ENCODE assay signal across 15 cellular contexts in genomic region chr16:69100046-69100765, GRCh38. TPM values are rescaled to one million over a fixed set of nuclear protein-coding genes. Genes with fewer than 3 reads are reported as not detected.
DNase-seq lines count a peak whose midpoint lies in the region; ATAC-seq lines count a peak whose summit lies in the region.
"Had no signal": no experiment of that assay in that cellular context is flagged by ENCODE, and none has a peak within 500 bp of the region (broad histone marks: within the 10 kb centered on the region; RNA-seq: fewer than 3 reads in every experiment).

No MANE protein-coding gene starts in this region.

- no peaks in the 10 kb centered on the region for H3K27me3 ChIP-seq in endocrine pancreas (ENCODE audit: control insufficient read depth, insufficient read depth, low read length)
- H3K27me3 ChIP-seq: esophagus muscularis mucosa, SJSA1, vagina had no signal

- H3K4me1 Mint-ChIP-seq in immature natural killer cell, result peaks cover under 1 to 3% of the 10 kb centered on the region in 2 donors

- H3K36me3 Mint-ChIP-seq in immature natural killer cell, result peaks cover 0 to 3% (median under 1%) of the 10 kb centered on the region in 3 donors
- H3K36me3 Mint-ChIP-seq: activated naive CD8-positive, alpha-beta T cell had no signal

- H3K9me3 Mint-ChIP-seq in immature natural killer cell, result peaks cover 0 to 3% (median 0%) of the 10 kb centered on the region in 6 donors

- no peak overlapping the region for H3K4me3 Mint-ChIP-seq in immature natural killer cell
- H3K4me3 Mint-ChIP-seq: activated naive CD8-positive, alpha-beta T cell had no signal

- H3K4me3 ChIP-seq in endocrine pancreas (ENCODE audit: control insufficient read depth, insufficient read depth, low read length), result peak overlapping the region; percentile 55
- H3K4me3 ChIP-seq: esophagus muscularis mucosa, SJSA1, vagina had no signal

- H3K36me3 ChIP-seq in endocrine pancreas (ENCODE audit: control insufficient read depth, insufficient read depth, low read length), result no peaks in the 10 kb centered on the region
- H3K36me3 ChIP-seq: esophagus muscularis mucosa, SJSA1, vagina had no signal

- H3K9me3 ChIP-seq in endocrine pancreas (ENCODE audit: control insufficient read depth, low read length), result no peaks in the 10 kb centered on the region
- H3K9me3 ChIP-seq: esophagus muscularis mucosa, SJSA1, vagina had no signal

- peak; percentile 69 for DNase-seq in NCI-H2107 treated with DMSO at 0.1 percent for 48 hours (lab: John Stamatoyannopoulos, UW; ENCODE audit: unreplicated experiment)
- DNase-seq in NCI-H2107 (lab: John Stamatoyannopoulos, UW), result no peak
- DNase-seq in NCI-H2227 (lab: John Stamatoyannopoulos, UW; ENCODE audit: unreplicated experiment), result peak; percentile 29
- peak; percentile 53 for DNase-seq in renal cortical epithelial cell (ENCODE audit: low read depth)
- no peak for DNase-seq in immature natural killer cell
- DNase-seq: midbrain; stimulated activated CD4-positive, alpha-beta T cell treated with anti-CD3 and anti-CD28 coated beads, Interleukin-1b, Interleukin-23, amount 100 ng/mL, for 48 hours had no signal

- peak overlapping the region; percentile 33 for H3K9ac ChIP-seq in endocrine pancreas (ENCODE audit: control insufficient read depth, insufficient read depth, low read length)

- no peak overlapping the region for H3K27ac Mint-ChIP-seq in immature natural killer cell
- H3K27ac Mint-ChIP-seq: activated naive CD8-positive, alpha-beta T cell; progenitor cell of endocrine pancreas had no signal

- no peak for ATAC-seq in HG02970 (IDR thresholded peaks at IDR 0.05; ENCODE audit: low FRiP score, unreplicated experiment)
- ATAC-seq in HG03442 (IDR thresholded peaks at IDR 0.05; ENCODE audit: unreplicated experiment), result no peak

- H3K27me3 Mint-ChIP-seq in immature natural killer cell (ENCODE audit: low read depth in 3 of 3), result peaks cover 5 to 10% (median 5%) of the 10 kb centered on the region in 3 donors

- H3K4me1 ChIP-seq in endocrine pancreas (ENCODE audit: control insufficient read depth, insufficient read depth, low read length), result no peaks in the 10 kb centered on the region
- H3K4me1 ChIP-seq: SJSA1 had no signal

RNA-seq across cellular contexts. Expression of gene HAS3, which starts 5.2 kb away (rescaled TPM):
- 15.5 and 22.8 TPM in 2 replicates for total RNA-seq in renal cortical epithelial cell
- under 1 TPM in 2 of 3 donors, not detected in 1; 0.32 to 0.35 TPM for polyA plus RNA-seq in immature natural killer cell

RNA-seq across cellular contexts. Expression of gene CHTF8, which starts 32.2 kb away (rescaled TPM):
- 67.7 and 103 TPM in 2 replicates for total RNA-seq in renal cortical epithelial cell
- polyA plus RNA-seq in immature natural killer cell, result 100 to 1,000 TPM; 134 to 160 (median 150) TPM

RNA-seq across cellular contexts. Expression of gene UTP4, which starts 32.2 kb away (rescaled TPM):
- 24.0 and 37.5 TPM in 2 replicates for total RNA-seq in renal cortical epithelial cell
- polyA plus RNA-seq in immature natural killer cell, result 10 to 100 TPM; 38.8 to 69.1 (median 50.4) TPM

Comparison
In these comparisons a context has a peak if more than half of its experiments do, and no peak if none do; other contexts are left out.
1. DNase-seq: peak in NCI-H2107 treated with DMSO at 0.1 percent for 48 hours (single experiment), NCI-H2227 (single experiment) and renal cortical epithelial cell (single experiment); none in NCI-H2107 (single experiment) and immature natural killer cell (0 of 3).